ENCODE assay signal across 17 cellular contexts in the genomic region with DNA sequence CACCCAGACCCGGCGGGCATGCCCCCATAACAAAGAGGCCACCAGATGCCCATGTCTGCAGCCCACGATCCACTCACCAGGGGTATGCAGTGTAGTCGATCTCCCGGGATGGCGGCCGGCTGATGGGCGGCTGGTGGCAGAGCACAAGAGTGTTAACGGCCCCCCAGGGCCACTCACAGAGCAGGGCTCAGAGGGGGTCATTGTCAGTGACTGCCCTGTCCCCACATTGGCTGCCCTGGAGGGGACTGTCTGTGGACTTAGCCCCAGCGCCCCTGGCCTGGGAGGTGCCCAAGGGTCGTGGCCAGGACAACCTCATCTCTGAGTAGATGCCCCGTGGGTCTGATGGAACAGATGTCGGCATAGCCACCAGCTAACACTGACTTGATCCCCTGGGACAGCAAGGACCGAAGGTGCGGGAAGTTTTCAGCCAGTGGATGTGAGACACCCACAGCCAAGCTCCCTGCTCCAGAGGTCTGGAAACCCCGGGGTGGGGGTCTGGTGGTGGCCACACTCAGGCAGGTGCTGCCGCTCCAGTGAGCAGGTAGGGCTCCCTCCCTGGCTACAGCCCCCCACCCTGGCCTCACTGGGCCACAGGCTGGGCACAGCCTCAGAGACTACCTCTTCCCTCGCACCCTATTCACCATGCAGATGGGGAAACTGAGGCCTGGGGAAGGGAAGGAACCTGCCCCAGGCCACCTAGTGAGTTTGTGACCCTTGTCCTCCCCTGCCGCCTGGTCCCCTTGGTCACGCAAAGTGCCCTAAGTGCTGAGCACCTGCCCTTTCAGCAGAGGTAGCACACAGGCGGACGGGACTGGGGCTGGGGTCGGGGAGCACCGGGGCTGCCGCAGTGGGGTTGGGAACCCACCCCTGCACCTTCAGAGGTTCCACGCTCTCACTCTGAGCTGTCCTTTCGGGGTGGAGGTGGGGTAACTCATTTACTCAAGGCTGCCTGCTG.
"Had no signal": no experiment of that assay in that cellular context is flagged by ENCODE, and none has a peak within 500 bp of the region (broad histone marks: within the 10 kb centered on the region; RNA-seq: fewer than 3 reads in every experiment).

No MANE protein-coding gene starts in this region.

- H3K27ac ChIP-seq: esophagus squamous epithelium, pancreas, tibial artery had no signal

- ATAC-seq: activated CD4-positive, CD25-positive, alpha-beta regulatory T cell treated with anti-CD3 and anti-CD28 coated beads, Interleukin-2, amount 50 U/mL, for 24 hours; activated T-cell treated with anti-CD3 and anti-CD28 coated beads, Interleukin-2, amount 50 U/mL, for 72 hours; left colon; pancreas; stimulated activated naive CD8-positive, alpha-beta T cell treated with anti-CD3 and anti-CD28 coated beads, Interleukin-15, Interleukin-2, amounts not matched to agents 100 U/mL and 50 U/mL, for 24 hours had no signal

- H3K27me3 Mint-ChIP-seq: activated CD4-positive, alpha-beta T cell treated with anti-CD3 and anti-CD28 coated beads, Interleukin-2, amount 10 ng/mL, durations not matched to agents 7 days and 5 days; activated naive CD4-positive, alpha-beta T cell treated with anti-CD3 and anti-CD28 coated beads, Interleukin-2, amount 50 U/mL, for 24 hours; memory B cell; naive B cell had no signal

- H3K27ac Mint-ChIP-seq: activated CD4-positive, alpha-beta T cell treated with anti-CD3 and anti-CD28 coated beads, Interleukin-2, amount 10 ng/mL, durations not matched to agents 7 days and 5 days; activated naive CD4-positive, alpha-beta T cell treated with anti-CD3 and anti-CD28 coated beads, Interleukin-2, amount 50 U/mL, for 24 hours; activated T-cell treated with anti-CD3 and anti-CD28 coated beads, Interleukin-2, amount 50 U/mL, for 72 hours; memory B cell had no signal

- H3K4me1 Mint-ChIP-seq: activated CD4-positive, alpha-beta T cell treated with anti-CD3 and anti-CD28 coated beads, Interleukin-2, amount 10 ng/mL, durations not matched to agents 7 days and 5 days; activated naive CD4-positive, alpha-beta T cell treated with anti-CD3 and anti-CD28 coated beads, Interleukin-2, amount 50 U/mL, for 24 hours; memory B cell had no signal

- H3K4me3 Mint-ChIP-seq: activated CD4-positive, alpha-beta T cell treated with anti-CD3 and anti-CD28 coated beads, Interleukin-2, amount 10 ng/mL, durations not matched to agents 7 days and 5 days; activated naive CD4-positive, alpha-beta T cell treated with anti-CD3 and anti-CD28 coated beads, Interleukin-2, amount 50 U/mL, for 24 hours; activated T-cell treated with anti-CD3 and anti-CD28 coated beads, Interleukin-2, amount 50 U/mL, for 72 hours; memory B cell had no signal

- H3K4me3 ChIP-seq: esophagus squamous epithelium, pancreas, tibial artery had no signal

- H3K27me3 ChIP-seq: esophagus squamous epithelium, pancreas, tibial artery had no signal

- DNase-seq: activated CD4-positive, alpha-beta T cell treated with anti-CD3 and anti-CD28 coated beads, Interleukin-2, amount 10 ng/mL, durations not matched to agents 7 days and 5 days; activated CD8-positive, alpha-beta memory T cell treated with anti-CD3 and anti-CD28 coated beads, Interleukin-2, amount 50 U/mL, for 48 hours; activated gamma-delta T cell; activated T-cell treated with anti-CD3 and anti-CD28 coated beads, Interleukin-2, amount 50 U/mL, for 72 hours; dermis blood vessel endothelial cell; effector memory CD4-positive, alpha-beta T cell; esophagus squamous epithelium; naive B cell; stimulated activated CD4-positive, alpha-beta T cell treated with anti-CD3 and anti-CD28 coated beads, Interleukin-2, amount 100 ng/mL, for 24 hours; stimulated activated naive CD8-positive, alpha-beta T cell treated with anti-CD3 and anti-CD28 coated beads, Interleukin-15, Interleukin-2, amounts not matched to agents 100 U/mL and 50 U/mL, for 24 hours; substantia nigra had no signal

- H3K4me1 ChIP-seq: esophagus squamous epithelium, pancreas had no signal

- H3K9me3 ChIP-seq: pancreas had no signal

- H3K9me3 Mint-ChIP-seq: activated naive CD4-positive, alpha-beta T cell treated with anti-CD3 and anti-CD28 coated beads, Interleukin-2, amount 50 U/mL, for 24 hours; activated T-cell treated with anti-CD3 and anti-CD28 coated beads, Interleukin-2, amount 50 U/mL, for 72 hours; memory B cell had no signal
